15 cellular contexts compared by ENCODE assay signal in the genomic region with DNA sequence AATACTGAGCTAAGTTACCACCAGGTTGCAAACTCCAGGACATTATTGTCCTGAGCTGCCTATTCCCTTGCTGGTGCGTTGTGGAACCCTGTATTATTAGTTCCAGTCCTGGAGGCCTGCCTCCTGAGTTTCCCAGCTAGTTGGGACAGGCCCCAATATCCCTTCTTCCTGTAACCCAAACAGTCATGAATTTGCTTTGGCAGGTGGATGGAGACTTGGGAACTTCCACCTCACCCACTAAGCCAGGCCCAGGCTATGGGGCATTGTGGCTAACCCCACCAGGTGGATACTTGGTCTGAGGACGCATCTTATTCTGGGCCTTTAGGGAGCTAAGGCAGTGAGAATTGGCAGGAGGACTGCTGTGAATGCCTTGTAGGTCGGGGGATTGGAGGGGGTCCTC. TPM values are rescaled to one million over a fixed set of nuclear protein-coding genes. Genes with fewer than 3 reads are reported as not detected.
DNase-seq lines count a peak whose midpoint lies in the region; ATAC-seq and TF ChIP-seq lines count a peak whose summit lies in the region.
"Had no signal": no experiment of that assay in that cellular context is flagged by ENCODE, and none has a peak within 500 bp of the region (broad histone marks: within the 10 kb centered on the region; RNA-seq: fewer than 3 reads in every experiment).

No MANE protein-coding gene starts in this region.

- DNase-seq in stimulated activated naive CD8-positive, alpha-beta T cell treated with anti-CD3 and anti-CD28 coated beads, Interleukin-15, Interleukin-2, amounts not matched to agents 100 U/mL and 50 U/mL, for 24 hours = no peak
- DNase-seq in RWPE2 (ENCODE audit: low spot score) (no peak), type B pancreatic cell (ENCODE audit: extremely low spot score, unreplicated experiment) (no peak), NCI-H146 treated with DMSO at 0.1 percent for 48 hours (lab: John Stamatoyannopoulos, UW; ENCODE audit: unreplicated experiment) (no peak), MM.1S (no peak), ascending aorta (ENCODE audit: low spot score in 2 of 2) (no peak)
- DNase-seq: left ventricle myocardium superior; NCI-H187; NCI-H2227 treated with DMSO at 0.1 percent for 48 hours; stimulated activated CD4-positive, alpha-beta T cell treated with anti-CD3 and anti-CD28 coated beads, Interleukin-1b, Interleukin-23, amount 100 ng/mL, for 48 hours had no signal

- no peaks in the 10 kb centered on the region for H3K27me3 ChIP-seq in RWPE2 (ENCODE audit: insufficient read depth, poor library complexity, severe bottlenecking)
- no peaks in the 10 kb centered on the region for H3K27me3 ChIP-seq in esophagus (ENCODE audit: control insufficient read depth in 1 of 2, insufficient read depth in 2 of 2, low read length in 2 of 2)
- H3K27me3 ChIP-seq in MM.1S (replicated peaks; ENCODE audit: insufficient read depth, low read length) = no peaks in the 10 kb centered on the region
- no peaks in the 10 kb centered on the region for H3K27me3 ChIP-seq in ascending aorta
- H3K27me3 ChIP-seq: cardiac muscle cell had no signal

- TF ChIP-seq CTCF in RWPE2 (IDR thresholded peaks at IDR 0.05; ENCODE audit: poor library complexity, severe bottlenecking) (no peak), type B pancreatic cell (conservative IDR thresholded peaks at IDR 0.05) (no peak), MM.1S (IDR thresholded peaks at IDR 0.05; ENCODE audit: low read length) (no peak), ascending aorta (IDR thresholded peaks at IDR 0.05) (no peak)

- no peak overlapping the region for H2AFZ ChIP-seq in MM.1S (ENCODE audit: low read length)

- H3K4me2 ChIP-seq in MM.1S (ENCODE audit: low read depth, low read length) = no peak overlapping the region

- ATAC-seq in stimulated activated naive CD8-positive, alpha-beta T cell treated with anti-CD3 and anti-CD28 coated beads, Interleukin-15, Interleukin-2, amounts not matched to agents 100 U/mL and 50 U/mL, for 24 hours = no peak
- peak; percentile 19 for ATAC-seq in RWPE2 (ENCODE audit: low read depth)
- ATAC-seq: activated T-helper 17 cell treated with anti-CD3 and anti-CD28 coated beads, Interleukin-2, amount 50 U/mL, for 72 hours; left ventricle myocardium superior had no signal

- H3K9me3 ChIP-seq in RWPE2 (ENCODE audit: severe bottlenecking) (no peaks in the 10 kb centered on the region), esophagus (ENCODE audit: control insufficient read depth in 2 of 2, insufficient read depth in 1 of 2, low read depth in 1 of 2, low read length in 1 of 2) (peaks cover 0 to 2% of the 10 kb centered on the region in 2 donors), MM.1S (replicated peaks; ENCODE audit: insufficient read depth, low read length) (no peaks in the 10 kb centered on the region), ascending aorta (no peaks in the 10 kb centered on the region)

- H3K9me2 ChIP-seq in MM.1S (replicated peaks; ENCODE audit: insufficient read depth, low read length) = no peaks in the 10 kb centered on the region

- H3K79me2 ChIP-seq in MM.1S (ENCODE audit: low read length) = peaks cover 20% of the 10 kb centered on the region

- H4K20me1 ChIP-seq in MM.1S (ENCODE audit: insufficient read depth, low read length) = no peaks in the 10 kb centered on the region

- peaks cover 23% of the 10 kb centered on the region for H3F3A ChIP-seq in MM.1S (ENCODE audit: insufficient read depth, low read length)

- peaks cover 50% of the 10 kb centered on the region for H3K36me3 Mint-ChIP-seq in stimulated activated naive CD8-positive, alpha-beta T cell treated with anti-CD3 and anti-CD28 coated beads, Interleukin-15, Interleukin-2, amounts not matched to agents 100 ng/mL and 50 ng/mL, for 24 hours (ENCODE audit: low read depth)
- H3K36me3 Mint-ChIP-seq in type B pancreatic cell = peaks cover 17% of the 10 kb centered on the region

- intact Hi-C loops in ascending aorta (cut with DNase I) = loop anchor here (10.0 kb wide), 1 partner anchor 116 kb away; the partner anchor contains the start of gene SUV39H1

- H3K4me1 ChIP-seq in RWPE2 (ENCODE audit: insufficient read depth, poor library complexity, severe bottlenecking) = peaks cover 21% of the 10 kb centered on the region
- H3K4me1 ChIP-seq in esophagus (ENCODE audit: control insufficient read depth in 2 of 2, insufficient read depth in 2 of 2, low read length in 1 of 2) = peaks cover 0 to 6% of the 10 kb centered on the region in 2 donors
- H3K4me1 ChIP-seq in MM.1S (ENCODE audit: low read length) = 0 out of 2 replicates have a peak, but pooled peaks cover 4% of the 10 kb centered on the region
- H3K4me1 ChIP-seq in ascending aorta = peaks cover 0 to 7% of the 10 kb centered on the region in 2 donors

- no peaks in the 10 kb centered on the region for H3K9me3 Mint-ChIP-seq in stimulated activated naive CD8-positive, alpha-beta T cell treated with anti-CD3 and anti-CD28 coated beads, Interleukin-15, Interleukin-2, amounts not matched to agents 100 ng/mL and 50 ng/mL, for 24 hours
- H3K9me3 Mint-ChIP-seq in type B pancreatic cell = no peaks in the 10 kb centered on the region
- H3K9me3 Mint-ChIP-seq: activated T-helper 17 cell treated with anti-CD3 and anti-CD28 coated beads, Interleukin-2, amount 50 U/mL, for 72 hours; T-helper 2 cell treated with Interferon-gamma antibody and Interleukin-4, amounts not matched to agents 5 μg/mL and 100 μg/mL, for 36 hours had no signal

- H3K9ac ChIP-seq in MM.1S (ENCODE audit: low read length) = no peak overlapping the region

- H3K4me3 ChIP-seq in RWPE2 (ENCODE audit: severe bottlenecking) (no peak overlapping the region), esophagus (ENCODE audit: low read depth in 1 of 2, low read length in 2 of 2) (no peak overlapping the region), MM.1S (ENCODE audit: low read length) (no peak overlapping the region), ascending aorta (no peak overlapping the region)
- H3K4me3 ChIP-seq: cardiac muscle cell had no signal

- no peak overlapping the region for H3K4me3 Mint-ChIP-seq in stimulated activated naive CD8-positive, alpha-beta T cell treated with anti-CD3 and anti-CD28 coated beads, Interleukin-15, Interleukin-2, amounts not matched to agents 100 ng/mL and 50 ng/mL, for 24 hours
- no peak overlapping the region for H3K4me3 Mint-ChIP-seq in type B pancreatic cell
- H3K4me3 Mint-ChIP-seq: activated T-helper 17 cell treated with anti-CD3 and anti-CD28 coated beads, Interleukin-2, amount 50 U/mL, for 72 hours had no signal

- H3K27me3 Mint-ChIP-seq in stimulated activated naive CD8-positive, alpha-beta T cell treated with anti-CD3 and anti-CD28 coated beads, Interleukin-15, Interleukin-2, amounts not matched to agents 100 ng/mL and 50 ng/mL, for 24 hours = no peaks in the 10 kb centered on the region
- H3K27me3 Mint-ChIP-seq in type B pancreatic cell = no peaks in the 10 kb centered on the region
- H3K27me3 Mint-ChIP-seq: activated T-helper 17 cell treated with anti-CD3 and anti-CD28 coated beads, Interleukin-2, amount 50 U/mL, for 72 hours had no signal

- H3K27ac Mint-ChIP-seq in stimulated activated naive CD8-positive, alpha-beta T cell treated with anti-CD3 and anti-CD28 coated beads, Interleukin-15, Interleukin-2, amounts not matched to agents 100 ng/mL and 50 ng/mL, for 24 hours = peak overlapping the region; percentile 29
- peak overlapping the region; percentile 78 for H3K27ac Mint-ChIP-seq in type B pancreatic cell
- H3K27ac Mint-ChIP-seq: activated T-helper 17 cell treated with anti-CD3 and anti-CD28 coated beads, Interleukin-2, amount 50 U/mL, for 72 hours had no signal

- WGBS in esophagus, 2 donors = 64 to 68% methylated on average over 3 of the region's 3 CpGs

- H3K36me3 ChIP-seq in RWPE2 (ENCODE audit: low read depth) (peaks cover 55% of the 10 kb centered on the region), esophagus (ENCODE audit: control insufficient read depth in 2 of 2, insufficient read depth in 2 of 2, low read length in 1 of 2) (peaks cover 3 to 20% of the 10 kb centered on the region in 2 donors), MM.1S (replicated peaks; ENCODE audit: insufficient read depth, low read length) (no peaks in the 10 kb centered on the region; the same call in 1 of the 2 replicates), ascending aorta (peaks cover 19 to 33% of the 10 kb centered on the region in 2 donors)

- H3K27ac ChIP-seq in RWPE2 (ENCODE audit: poor library complexity, severe bottlenecking) (peak overlapping the region; percentile 91), esophagus (ENCODE audit: low read depth in 2 of 2, low read length in 1 of 2) (peak overlapping the region; percentile 40 to 54), MM.1S (ENCODE audit: low read length) (no peak overlapping the region), ascending aorta (no peak overlapping the region)
- H3K27ac ChIP-seq: cardiac muscle cell had no signal

- H3K4me1 Mint-ChIP-seq in stimulated activated naive CD8-positive, alpha-beta T cell treated with anti-CD3 and anti-CD28 coated beads, Interleukin-15, Interleukin-2, amounts not matched to agents 100 ng/mL and 50 ng/mL, for 24 hours (ENCODE audit: low read depth) = peaks cover 27% of the 10 kb centered on the region
- H3K4me1 Mint-ChIP-seq in type B pancreatic cell (ENCODE audit: unreplicated experiment) = no peaks in the 10 kb centered on the region

RNA-seq across cellular contexts. Expression of gene RBM3, which starts 5.0 kb away (rescaled TPM):
- polyA plus RNA-seq in esophagus = 100 to 1,000 TPM; 134 to 205 TPM
- total RNA-seq in type B pancreatic cell (ENCODE audit: low replicate concordance) (131 and 178 TPM in 2 replicates), ascending aorta (119 TPM)

RNA-seq across cellular contexts. Expression of gene WDR13, which starts 18.0 kb away (rescaled TPM):
- polyA plus RNA-seq in esophagus = 10 to 100 TPM; 90.1 to 96.8 TPM
- 80.2 and 96.1 TPM in 2 replicates for total RNA-seq in type B pancreatic cell (ENCODE audit: low replicate concordance)
- 87.1 TPM for total RNA-seq in ascending aorta

RNA-seq across cellular contexts. Expression of gene TBC1D25, which starts 39.7 kb away (rescaled TPM):
- 1 to 10 TPM; 5.1 to 6.9 TPM for polyA plus RNA-seq in esophagus
- total RNA-seq in type B pancreatic cell (ENCODE audit: low replicate concordance) (10.6 and 12.8 TPM in 2 replicates), ascending aorta (8.2 TPM)

RNA-seq across cellular contexts. Expression of gene EBP, which starts 57.7 kb away (rescaled TPM):
- 100 to 1,000 TPM; 151 to 179 TPM for polyA plus RNA-seq in esophagus
- total RNA-seq in type B pancreatic cell (ENCODE audit: low replicate concordance) = 79.8 and 95.9 TPM in 2 replicates
- 76.2 TPM for total RNA-seq in ascending aorta

Comparison
In these comparisons a context has a peak if more than half of its experiments do, and no peak if none do; other contexts are left out.
1. H3K27ac ChIP-seq: peak in RWPE2 (single experiment) and esophagus (2 of 2); none in MM.1S (single experiment) and ascending aorta (0 of 2).